In genomic region chr9:32603914-32604852, GRCh38 we compare ENCODE assay signal across 10 cellular contexts. TPM values are rescaled to one million over a fixed set of nuclear protein-coding genes. Genes with fewer than 3 reads are reported as not detected.
DNase-seq lines count a peak whose midpoint lies in the region; ATAC-seq and TF ChIP-seq lines count a peak whose summit lies in the region.
"Had no signal": no experiment of that assay in that cellular context is flagged by ENCODE, and none has a peak within 500 bp of the region (broad histone marks: within the 10 kb centered on the region; RNA-seq: fewer than 3 reads in every experiment).

No MANE protein-coding gene starts in this region.

- H4K12ac ChIP-seq in trophoblast cell (ENCODE audit: low read depth, low read length): no peak overlapping the region

- no peak overlapping the region for H3K4me3 Mint-ChIP-seq in T-cell

- no peaks in the 10 kb centered on the region for H3K36me3 ChIP-seq in PC-9 (ENCODE audit: low read depth)
- no peaks in the 10 kb centered on the region for H3K36me3 ChIP-seq in trophoblast cell (ENCODE audit: control insufficient read depth in 1 of 2, insufficient read depth in 2 of 2, low read length in 2 of 2)
- no peaks in the 10 kb centered on the region for H3K36me3 ChIP-seq in upper lobe of left lung
- H3K36me3 ChIP-seq: ovary had no signal

- H4K20me1 ChIP-seq in PC-9 (ENCODE audit: insufficient read depth): no peaks in the 10 kb centered on the region

- H3K9me3 Mint-ChIP-seq in T-cell: peaks cover 0 to 9% (median 8%) of the 10 kb centered on the region in 3 donors

- POLR2A ChIA-PET in PC-9 (lab: Charles Lee; ENCODE audit: unreplicated experiment) (interaction anchor here (0.5 kb wide), 1 partner anchor 22 kb away, joined by 4 read pairs; no protein-coding TSS in a partner anchor), T-cell (lab: Charles Lee) (interaction anchor here in 1 of 2 donors (0.6 kb wide), 1 partner anchor 342 kb away, joined by 3 read pairs; no protein-coding TSS in a partner anchor)

- H4K8ac ChIP-seq in trophoblast cell (ENCODE audit: low read depth, low read length): no peak overlapping the region

- no peaks in the 10 kb centered on the region for H3K36me3 Mint-ChIP-seq in T-cell

- no peak overlapping the region for H3K4ac ChIP-seq in trophoblast cell (ENCODE audit: low read depth, low read length)

- no peak overlapping the region for H4K91ac ChIP-seq in trophoblast cell (ENCODE audit: low read depth, low read length)

- H3K79me1 ChIP-seq in trophoblast cell (ENCODE audit: low read length): no peaks in the 10 kb centered on the region

- TF ChIP-seq EP300 in upper lobe of left lung (IDR thresholded peaks at IDR 0.05): no peak

- no peak overlapping the region for H2BK120ac ChIP-seq in trophoblast cell (ENCODE audit: insufficient read depth, low read length, poor library complexity)

- no peak for TF ChIP-seq POLR2A in upper lobe of left lung (IDR thresholded peaks at IDR 0.05)

- H2BK5ac ChIP-seq in trophoblast cell (ENCODE audit: low read depth, low read length, poor library complexity): no peak overlapping the region

- H3K4me3 ChIP-seq in PC-9 (peak overlapping the region; percentile 38; the same call in 1 of the 2 replicates), trophoblast cell (ENCODE audit: low read depth, low read length) (no peak overlapping the region), upper lobe of left lung (no peak overlapping the region)
- H3K4me3 ChIP-seq: ovary had no signal

- H3K79me2 ChIP-seq in PC-9 (ENCODE audit: low read depth) (no peaks in the 10 kb centered on the region), trophoblast cell (ENCODE audit: control insufficient read depth, insufficient read depth, low read length, poor library complexity) (no peaks in the 10 kb centered on the region)

- CTCF ChIA-PET in PC-9 (lab: Charles Lee): no interaction called here
- CTCF ChIA-PET in T-cell (lab: Charles Lee): interaction anchor here in 1 of 2 donors (1.0 kb wide), 1 partner anchor 17 kb away, joined by 3 read pairs; no protein-coding TSS in a partner anchor

- ATAC-seq in GM19397 (IDR thresholded peaks at IDR 0.05; ENCODE audit: unreplicated experiment) (peak; percentile 94), HG02798 (IDR thresholded peaks at IDR 0.05; ENCODE audit: poor library complexity, unreplicated experiment) (peak; percentile 77), upper lobe of left lung (ENCODE audit: low FRiP score in 2 of 2) (no peak), T-cell (replicated peaks in 1 of 4) (no peak)

- peak overlapping the region; percentile 64 for H3K4me2 ChIP-seq in PC-9
- H3K4me2 ChIP-seq in trophoblast cell (ENCODE audit: low read length): no peak overlapping the region

- DNase-seq in PC-9: peak; percentile 67 to 88
- peak; percentile 82 to 91 for DNase-seq in trophoblast cell
- DNase-seq in upper lobe of left lung: no peak
- no peak for DNase-seq in hepatic stellate cell (ENCODE audit: low spot score)
- DNase-seq in T-cell: no peak
- DNase-seq: NK-92 treated with Interleukin-12 subunit alpha and Interleukin-12 subunit beta, amount 100 ng/mL, for 24 hours; ovary had no signal

- intact Hi-C loops in PC-9 (cut with micrococcal nuclease; ENCODE audit: unreplicated experiment): loop anchor here (1.0 kb wide), 1 partner anchor 138 kb away; no protein-coding TSS in a partner anchor

- H2AK5ac ChIP-seq in trophoblast cell (ENCODE audit: low read length): no peak overlapping the region

- H3K27me3 ChIP-seq in PC-9 (ENCODE audit: insufficient read depth, low read depth): no peaks in the 10 kb centered on the region
- H3K27me3 ChIP-seq in trophoblast cell (ENCODE audit: insufficient read depth, low read length): no peaks in the 10 kb centered on the region
- H3K27me3 ChIP-seq in upper lobe of left lung: no peaks in the 10 kb centered on the region
- H3K27me3 ChIP-seq: ovary had no signal

- H2AFZ ChIP-seq in PC-9 (no peak overlapping the region), trophoblast cell (ENCODE audit: insufficient read depth, low read length, poor library complexity) (no peak overlapping the region)

- H3F3A ChIP-seq in PC-9 (ENCODE audit: insufficient read depth, low read depth): 0 out of 2 replicates have a peak, but pooled peaks cover 6% of the 10 kb centered on the region

- no peak for TF ChIP-seq CTCF in PC-9 (conservative IDR thresholded peaks at IDR 0.05)
- TF ChIP-seq CTCF in upper lobe of left lung (IDR thresholded peaks at IDR 0.05): no peak

- peaks cover 15% of the 10 kb centered on the region for H3K4me1 ChIP-seq in PC-9 (replicated peaks; ENCODE audit: insufficient read depth)
- no peaks in the 10 kb centered on the region for H3K4me1 ChIP-seq in trophoblast cell (ENCODE audit: control insufficient read depth in 1 of 2, insufficient read depth in 2 of 2, low read length in 2 of 2)
- H3K4me1 ChIP-seq in upper lobe of left lung: no peaks in the 10 kb centered on the region

- no peak overlapping the region for H2BK12ac ChIP-seq in trophoblast cell (ENCODE audit: low read length)

- no peak overlapping the region for H3K9ac ChIP-seq in trophoblast cell (ENCODE audit: low read length)

- H3K18ac ChIP-seq in trophoblast cell (ENCODE audit: low read length): no peak overlapping the region

- H3K27ac Mint-ChIP-seq in T-cell: no peak overlapping the region

- H3K9me3 ChIP-seq in PC-9 (ENCODE audit: insufficient read depth, low read depth) (0 out of 2 replicates have a peak, but pooled peaks cover 2% of the 10 kb centered on the region), trophoblast cell (ENCODE audit: insufficient read depth, low read depth, low read length) (no peaks in the 10 kb centered on the region), upper lobe of left lung (no peaks in the 10 kb centered on the region)
- H3K9me3 ChIP-seq: ovary had no signal

- no peaks in the 10 kb centered on the region for H3K9me2 ChIP-seq in PC-9 (ENCODE audit: insufficient read depth)

- H3K27ac ChIP-seq in PC-9: peak overlapping the region; percentile 71
- H3K27ac ChIP-seq in trophoblast cell (ENCODE audit: low read depth, low read length): no peak overlapping the region
- H3K27ac ChIP-seq in upper lobe of left lung: no peak overlapping the region
- H3K27ac ChIP-seq: HL-60, ovary had no signal

- H3K27me3 Mint-ChIP-seq in T-cell: peaks cover 18 to 25% of the 10 kb centered on the region in 2 donors

- H3K4me1 Mint-ChIP-seq in T-cell: no peaks in the 10 kb centered on the region

- H3K23ac ChIP-seq in trophoblast cell (ENCODE audit: low read length): no peak overlapping the region

- WGBS in trophoblast cell (ENCODE audit: extremely low coverage, insufficient coverage, insufficient read length): no CpG with 5 or more reads among the region's 12 CpGs
- 71 to 79% methylated on average over 11 to 12 of the region's 12 CpGs for WGBS in upper lobe of left lung, 2 donors

- BruUV-seq in PC-9 (replicated peaks; lab: Mats Ljungman, UMichigan): no TSS peak

- H3K14ac ChIP-seq in trophoblast cell (ENCODE audit: low read length): no peak overlapping the region

RNA-seq across cellular contexts. Expression of gene NDUFB6, which starts 31.2 kb away (rescaled TPM):
- total RNA-seq in PC-9 (2021): 46.9 and 49.6 TPM in 2 replicates
- 56.7 and 57.1 TPM in 2 replicates for polyA plus RNA-seq in trophoblast cell (2013)
- 10 to 100 TPM in 5 of 6 donors, 1 to 10 TPM in 1; 3.1 to 46.9 (median 25.9) TPM for total RNA-seq in upper lobe of left lung
- total RNA-seq in T-cell: 10 to 100 TPM; 14.8 to 21.9 (median 18.3) TPM

RNA-seq across cellular contexts. Expression of gene TAF1L, which starts 31.3 kb away (rescaled TPM):
- total RNA-seq in PC-9 (2021) (0.07 TPM in 1 of 2 replicates, not detected in the other), upper lobe of left lung (not detected), T-cell (not detected)
- 0.01 TPM in 1 of 2 replicates, not detected in the other for polyA plus RNA-seq in trophoblast cell (2013)

RNA-seq across cellular contexts. Expression of gene TOPORS, which starts 51.8 kb away (rescaled TPM):
- total RNA-seq in PC-9 (2021) (8.0 and 11.1 TPM in 2 replicates), upper lobe of left lung (10 to 100 TPM; 11.2 to 25.7 (median 14.2) TPM), T-cell (10 to 100 TPM; 14.8 to 28.3 (median 16.8) TPM)
- polyA plus RNA-seq in trophoblast cell (2013): 16.6 and 16.8 TPM in 2 replicates

RNA-seq across cellular contexts. Expression of gene SMIM27, which starts 52.1 kb away (rescaled TPM):
- total RNA-seq in PC-9 (2021) (8.0 and 8.2 TPM in 2 replicates), upper lobe of left lung (10 to 100 TPM in 1 of 6 donors, 1 to 10 TPM in 5; 2.1 to 14.4 (median 5.5) TPM), T-cell (10 to 100 TPM; 19.1 to 41.8 (median 33.5) TPM)
- polyA plus RNA-seq in trophoblast cell (2013): 16.3 and 17.6 TPM in 2 replicates

Comparison
In these comparisons a context has a peak if more than half of its experiments do, and no peak if none do; other contexts are left out.
1. ATAC-seq: peak in GM19397 (single experiment) and HG02798 (single experiment); none in upper lobe of left lung (0 of 2) and T-cell (0 of 4).
2. DNase-seq: peak in PC-9 (2 of 2) and trophoblast cell (2 of 2); none in upper lobe of left lung (0 of 2), hepatic stellate cell (single experiment) and T-cell (0 of 34).